29 cellular contexts compared by ENCODE assay signal in the genomic region with DNA sequence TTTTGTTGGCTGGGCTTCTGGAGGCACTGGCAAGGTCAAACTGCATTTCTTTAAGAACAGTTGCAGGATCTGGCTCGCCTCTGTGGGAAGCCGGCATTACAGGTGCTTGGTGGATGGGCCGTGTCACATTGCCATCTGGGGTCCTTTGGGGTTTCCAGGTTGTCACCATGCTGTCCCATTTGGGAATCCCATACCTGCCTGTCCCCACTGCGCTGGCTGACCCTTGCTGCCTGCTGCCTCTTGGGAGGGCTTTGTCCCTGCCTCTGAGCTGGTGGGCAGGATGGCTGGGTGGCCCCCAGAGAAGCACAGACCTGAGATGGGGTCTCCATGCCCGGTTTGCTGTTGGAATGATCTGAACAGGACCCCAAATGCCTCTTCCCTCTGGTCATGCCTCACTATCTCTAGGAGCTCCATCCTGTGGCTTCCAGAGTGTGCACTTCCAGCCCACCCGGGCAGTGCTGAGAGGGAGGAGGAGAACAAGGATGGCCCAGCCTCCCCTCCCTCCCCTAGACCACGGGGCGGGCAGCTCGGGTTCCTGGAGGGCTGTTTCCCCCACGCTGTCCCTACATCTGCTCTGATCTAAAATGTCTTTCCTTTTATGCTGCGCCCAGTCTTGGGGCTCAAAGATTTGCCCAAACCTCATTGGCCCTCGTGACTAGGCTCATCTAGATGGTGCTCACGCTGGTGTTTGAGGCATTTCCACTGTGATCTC. TPM values are rescaled to one million over a fixed set of nuclear protein-coding genes. Genes with fewer than 3 reads are reported as not detected.
A peak's percentile ranks its signal among the peaks of the same experiment; 100 is the strongest.
DNase-seq lines count a peak whose midpoint lies in the region; ATAC-seq and TF ChIP-seq lines count a peak whose summit lies in the region.
"Had no signal": no experiment of that assay in that cellular context is flagged by ENCODE, and none has a peak within 500 bp of the region (broad histone marks: within the 10 kb centered on the region; RNA-seq: fewer than 3 reads in every experiment).

No MANE protein-coding gene starts in this region.

- no peak overlapping the region for H3K4me3 Mint-ChIP-seq in chondrocyte (ENCODE audit: unreplicated experiment)
- H3K4me3 Mint-ChIP-seq in nephron, result no peak overlapping the region
- H3K4me3 Mint-ChIP-seq: CD4-positive, CD25-positive, alpha-beta regulatory T cell; mesothelial cell of epicardium had no signal

- peak overlapping the region; percentile 40 for H3K4me2 ChIP-seq in BLaER1

- H3K27me3 Mint-ChIP-seq in chondrocyte (ENCODE audit: low read depth) (peaks cover 10% of the 10 kb centered on the region), nephron (ENCODE audit: low read depth) (peaks cover 4% of the 10 kb centered on the region)

- H3K9me3 ChIP-seq in BLaER1, result no peaks in the 10 kb centered on the region
- H3K9me3 ChIP-seq: ascending aorta, left ventricle myocardium inferior, suprapubic skin had no signal

- H3K36me3 Mint-ChIP-seq in chondrocyte (ENCODE audit: low read depth) (no peaks in the 10 kb centered on the region), nephron (ENCODE audit: low read depth) (no peaks in the 10 kb centered on the region)
- H3K36me3 Mint-ChIP-seq: CD4-positive, CD25-positive, alpha-beta regulatory T cell; mesothelial cell of epicardium had no signal

- H3K36me3 ChIP-seq in BLaER1, result peaks cover 55% of the 10 kb centered on the region
- H3K36me3 ChIP-seq: ascending aorta, cardiac muscle cell, left ventricle myocardium inferior had no signal

- no peak overlapping the region for H3K27ac Mint-ChIP-seq in chondrocyte (ENCODE audit: unreplicated experiment)
- H3K27ac Mint-ChIP-seq in nephron, result peak overlapping the region in 2 of 3 experiments; percentile 50 to 77
- H3K27ac Mint-ChIP-seq: CD4-positive, CD25-positive, alpha-beta regulatory T cell; mesothelial cell of epicardium had no signal

- H3K4me1 Mint-ChIP-seq in chondrocyte (ENCODE audit: low read depth), result no peaks in the 10 kb centered on the region
- H3K4me1 Mint-ChIP-seq in nephron, result peaks cover 22% of the 10 kb centered on the region

- no peak for ATAC-seq in activated CD4-positive, CD25-positive, alpha-beta regulatory T cell treated with anti-CD3 and anti-CD28 coated beads, Interleukin-2, amount 50 U/mL, for 24 hours
- ATAC-seq in SK-N-SH treated with all-trans-retinoic acid at 6 μM for 48 hours, result no peak
- ATAC-seq: HepG2 had no signal

- H3K9me3 Mint-ChIP-seq in chondrocyte (ENCODE audit: low read depth) (no peaks in the 10 kb centered on the region), nephron (no peaks in the 10 kb centered on the region)
- H3K9me3 Mint-ChIP-seq: mesothelial cell of epicardium had no signal

- no peak overlapping the region for H3K4me3 ChIP-seq in BLaER1
- H3K4me3 ChIP-seq: ascending aorta, cardiac muscle cell, GM23248, left ventricle myocardium inferior, suprapubic skin had no signal

- H3K27ac ChIP-seq in BLaER1, result peak overlapping the region; percentile 30; the same call in 1 of the 2 replicates
- H3K27ac ChIP-seq: ascending aorta, cardiac muscle cell, GM23248, left ventricle myocardium inferior, suprapubic skin had no signal

- H4K20me1 ChIP-seq in BLaER1, result peaks cover 19% of the 10 kb centered on the region

- TF ChIP-seq CTCF in chondrocyte (IDR thresholded peaks at IDR 0.05) (no peak), nephron (IDR thresholded peaks at IDR 0.05; ENCODE audit: unreplicated experiment in 3 of 3) (no peak)

- peak; percentile 21 for DNase-seq in activated CD4-positive, CD25-positive, alpha-beta regulatory T cell treated with anti-CD3 and anti-CD28 coated beads, Interleukin-2, amount 50 U/mL, for 72 hours
- DNase-seq in chondrocyte (ENCODE audit: low spot score) (peak; percentile 41), superior temporal gyrus (ENCODE audit: extremely low spot score) (no peak), GM19240 (ENCODE audit: insufficient read length, low spot score) (no peak)
- DNase-seq: 8988T; activated CD4-positive, alpha-beta T cell treated with anti-CD3 and anti-CD28 coated beads, Interleukin-2, amount 50 U/mL, for 4 hours; activated gamma-delta T cell; Calu3; CD4-positive, CD25-positive, alpha-beta regulatory T cell; DMS79; GM23248; left ventricle myocardium inferior; NCI-H146; NCI-H2107; NCI-H446 treated with DMSO at 0.1 percent for 48 hours; NCI-H774; occipital lobe; stimulated activated naive CD4-positive, alpha-beta T cell had no signal

- H3K9ac ChIP-seq in BLaER1, result no peak overlapping the region
- H3K9ac ChIP-seq: GM23248 had no signal

- peaks cover 52% of the 10 kb centered on the region for H3K4me1 ChIP-seq in BLaER1
- H3K4me1 ChIP-seq: ascending aorta had no signal

- no peaks in the 10 kb centered on the region for H3K27me3 ChIP-seq in BLaER1
- H3K27me3 ChIP-seq: ascending aorta, cardiac muscle cell had no signal

TF ChIP-seq in SK-N-SH treated with all-trans-retinoic acid at 6 μM for 48 hours, 23 proteins besides CTCF, POLR2A, EP300 and RAD21:
- TF ChIP-seq TCF4 (CRISPR knock-in tag; IDR thresholded peaks at IDR 0.05; ENCODE audit: borderline replicate concordance), result no peak

RNA-seq across cellular contexts. Expression of a gene that starts 28.0 kb away (rescaled TPM):
- not detected in 3 replicates for total RNA-seq in chondrocyte
- total RNA-seq: ascending aorta; Calu3; cardiac muscle cell; CD4-positive, CD25-positive, alpha-beta regulatory T cell; GM23248; HepG2; left ventricle myocardium inferior; LHCN-M2; mesothelial cell of epicardium; occipital lobe; suprapubic skin; urinary bladder had no signal

Comparison
In these comparisons a context has a peak if more than half of its experiments do, and no peak if none do; other contexts are left out.
1. DNase-seq: peak in activated CD4-positive, CD25-positive, alpha-beta regulatory T cell treated with anti-CD3 and anti-CD28 coated beads, Interleukin-2, amount 50 U/mL, for 72 hours (single experiment) and chondrocyte (single experiment); none in superior temporal gyrus (single experiment) and GM19240 (single experiment).